8 cellular contexts compared by ENCODE assay signal in genomic region chr2:191555092-191555742, GRCh38.
A peak's percentile ranks its signal among the peaks of the same experiment; 100 is the strongest.
DNase-seq lines count a peak whose midpoint lies in the region; ATAC-seq, FAIRE-seq and TF ChIP-seq lines count a peak whose summit lies in the region.

No MANE protein-coding gene starts in this region.

- DNase-seq in GM19239 (ENCODE audit: insufficient read length, low spot score) = peak; percentile 61
- peak; percentile 84 for DNase-seq in NCI-H345 (lab: John Stamatoyannopoulos, UW)
- DNase-seq in cerebellum (ENCODE audit: low spot score) = peak; percentile 66
- peak; percentile 70 to 89 for DNase-seq in left colon
- peak; percentile 80 for DNase-seq in stimulated activated CD4-positive, alpha-beta T cell treated with anti-CD3 and anti-CD28 coated beads, Interleukin-4, amount 100 ng/mL, for 1 hour

- peak; percentile 88 for FAIRE-seq in GM19239 (lab: Jason Lieb, UNC)

- peak; percentile 80 for TF ChIP-seq CTCF in C4-2B (conservative IDR thresholded peaks at IDR 0.05)

- no peak overlapping the region for H3K27ac ChIP-seq in C4-2B

- intact Hi-C loops in left colon (cut with DNase I, micrococcal nuclease) = no loop called here

- ATAC-seq in HG03280 (IDR thresholded peaks at IDR 0.05; ENCODE audit: unreplicated experiment) (peak; percentile 93), left colon (peak; percentile 97)
- ATAC-seq in activated CD4-positive, CD25-positive, alpha-beta regulatory T cell treated with anti-CD3 and anti-CD28 coated beads, Interleukin-2, amount 50 U/mL, for 24 hours = peak; percentile 67 to 88
